ENCODE assay signal across 23 cellular contexts in genomic region chr7:45325378-45325777, GRCh38.
"Had no signal": no experiment of that assay in that cellular context is flagged by ENCODE, and none has a peak within 500 bp of the region (broad histone marks: within the 10 kb centered on the region; RNA-seq: fewer than 3 reads in every experiment).

No MANE protein-coding gene starts in this region.

- H3K27me3 ChIP-seq: heart left ventricle, left lung, thyroid gland, upper lobe of right lung had no signal

- H3K4me3 ChIP-seq: heart left ventricle, left lung, lung, mucosa of descending colon, spleen, thyroid gland, upper lobe of right lung had no signal

- H3K9me3 Mint-ChIP-seq: central memory CD8-positive, alpha-beta T cell; natural killer cell treated with Interleukin-12 subunit alpha and Interleukin-12 subunit beta and Interleukin-15 and Interleukin-18, amount 100 ng/mL, for 72 hours had no signal

- H3K36me3 ChIP-seq: heart left ventricle, left lung, spleen, thyroid gland, upper lobe of right lung had no signal

- ATAC-seq: activated CD4-positive, alpha-beta T cell treated with anti-CD3 and anti-CD28 coated beads for 36 hours; esophagus mucosa; heart left ventricle; mucosa of descending colon; natural killer cell treated with Interleukin-12 subunit alpha and Interleukin-12 subunit beta and Interleukin-15 and Interleukin-18, amount 100 ng/mL, for 72 hours; right cardiac atrium; stimulated activated naive CD8-positive, alpha-beta T cell treated with anti-CD3 and anti-CD28 coated beads, Interleukin-15, amount 100 ng/mL, for 72 hours had no signal

- H3K4me3 Mint-ChIP-seq: activated CD4-positive, alpha-beta T cell treated with anti-CD3 and anti-CD28 coated beads for 36 hours; activated naive CD8-positive, alpha-beta T cell; central memory CD8-positive, alpha-beta T cell; dendritic cell treated with granulocyte-macrophage colony-stimulating factor and Interleukin-4, amounts not matched to agents 40 ng/mL and 50 ng/mL, for 4 days; endodermal cell; natural killer cell treated with Interleukin-12 subunit alpha and Interleukin-12 subunit beta and Interleukin-15 and Interleukin-18, amount 100 ng/mL, for 72 hours; stimulated activated naive CD8-positive, alpha-beta T cell treated with anti-CD3 and anti-CD28 coated beads, Interleukin-15, amount 100 ng/mL, for 72 hours had no signal

- H3K36me3 Mint-ChIP-seq: activated naive CD8-positive, alpha-beta T cell; natural killer cell treated with Interleukin-12 subunit alpha and Interleukin-12 subunit beta and Interleukin-15 and Interleukin-18, amount 100 ng/mL, for 72 hours had no signal

- H3K9me3 ChIP-seq: left lung, mucosa of descending colon, thyroid gland, upper lobe of right lung had no signal

- DNase-seq: activated CD4-positive, alpha-beta T cell treated with anti-CD3 and anti-CD28 coated beads for 36 hours; activated CD4-positive, CD25-positive, alpha-beta regulatory T cell; activated CD8-positive, alpha-beta memory T cell treated with anti-CD3 and anti-CD28 coated beads for 24 hours; activated effector memory CD4-positive, alpha-beta T cell treated with Interleukin-2 at 50 U/mL for 16 hours; activated naive CD4-positive, alpha-beta T cell treated with Interleukin-2 at 50 U/mL for 16 hours; anterior cingulate cortex; endodermal cell; foreskin fibroblast; heart left ventricle; left lung; mucosa of descending colon; posterior cingulate gyrus; right cardiac atrium; spleen; stimulated activated naive CD8-positive, alpha-beta T cell treated with anti-CD3 and anti-CD28 coated beads, Interleukin-15, amount 100 ng/mL, for 72 hours; upper lobe of right lung had no signal

- H3K4me1 Mint-ChIP-seq: activated CD4-positive, alpha-beta T cell treated with anti-CD3 and anti-CD28 coated beads for 36 hours; central memory CD8-positive, alpha-beta T cell; endodermal cell; stimulated activated naive CD8-positive, alpha-beta T cell treated with anti-CD3 and anti-CD28 coated beads, Interleukin-15, amount 100 ng/mL, for 72 hours had no signal

- H3K27ac ChIP-seq: heart left ventricle, left lung, spleen, thyroid gland, upper lobe of right lung had no signal

- H3K4me1 ChIP-seq: left lung, spleen, upper lobe of right lung had no signal

- H3K27me3 Mint-ChIP-seq: dendritic cell treated with granulocyte-macrophage colony-stimulating factor and Interleukin-4, amounts not matched to agents 40 ng/mL and 50 ng/mL, for 4 days; stimulated activated naive CD8-positive, alpha-beta T cell treated with anti-CD3 and anti-CD28 coated beads, Interleukin-15, amount 100 ng/mL, for 72 hours had no signal

- H3K27ac Mint-ChIP-seq: activated CD4-positive, alpha-beta T cell treated with anti-CD3 and anti-CD28 coated beads for 36 hours; activated naive CD8-positive, alpha-beta T cell; dendritic cell treated with granulocyte-macrophage colony-stimulating factor and Interleukin-4, amounts not matched to agents 40 ng/mL and 50 ng/mL, for 4 days; endodermal cell; natural killer cell treated with Interleukin-12 subunit alpha and Interleukin-12 subunit beta and Interleukin-15 and Interleukin-18, amount 100 ng/mL, for 72 hours; stimulated activated naive CD8-positive, alpha-beta T cell treated with anti-CD3 and anti-CD28 coated beads, Interleukin-15, amount 100 ng/mL, for 72 hours had no signal
